ENCODE assay signal across 13 cellular contexts in genomic region chr3:73955671-73956070, GRCh38.
DNase-seq lines count a peak whose midpoint lies in the region; ATAC-seq and TF ChIP-seq lines count a peak whose summit lies in the region.
"Had no signal": no experiment of that assay in that cellular context is flagged by ENCODE, and none has a peak within 500 bp of the region (broad histone marks: within the 10 kb centered on the region; RNA-seq: fewer than 3 reads in every experiment).

No MANE protein-coding gene starts in this region.

- ATAC-seq in T-helper 17 cell = no peak
- ATAC-seq: CD8-positive, alpha-beta T cell; PC-3 had no signal

- H3F3A ChIP-seq in neural progenitor cell (ENCODE audit: low read depth) = no peaks in the 10 kb centered on the region

- WGBS in sigmoid colon, 2 donors = 21 to 78% methylated on average over 1 of the region's 1 CpG

- H3K9me3 ChIP-seq in sigmoid colon (peaks cover 0 to 2% (median 0%) of the 10 kb centered on the region in 4 donors), T-helper 17 cell (ENCODE audit: control insufficient read depth, low read length, poor library complexity, severe bottlenecking) (no peaks in the 10 kb centered on the region), neural progenitor cell (ENCODE audit: low read depth) (no peaks in the 10 kb centered on the region)

- H3K36me3 Mint-ChIP-seq in T-helper 17 cell (ENCODE audit: low read depth) = no peaks in the 10 kb centered on the region
- H3K36me3 Mint-ChIP-seq in neural progenitor cell = no peaks in the 10 kb centered on the region
- H3K36me3 Mint-ChIP-seq: CD8-positive, alpha-beta T cell had no signal

- H3K36me3 ChIP-seq in sigmoid colon (no peaks in the 10 kb centered on the region), neural progenitor cell (no peaks in the 10 kb centered on the region)

- H3K9ac ChIP-seq in neural progenitor cell = no peak overlapping the region

- no peak overlapping the region for H3K27ac ChIP-seq in sigmoid colon
- H3K27ac ChIP-seq in neural progenitor cell = no peak overlapping the region

- H3K79me2 ChIP-seq in neural progenitor cell (ENCODE audit: low read depth) = no peaks in the 10 kb centered on the region

- TF ChIP-seq EP300 in sigmoid colon (IDR thresholded peaks at IDR 0.05) = no peak

- H3K4me3 ChIP-seq in sigmoid colon = no peak overlapping the region
- H3K4me3 ChIP-seq in neural progenitor cell = no peak overlapping the region

- H3K27me3 Mint-ChIP-seq in T-helper 17 cell (no peaks in the 10 kb centered on the region), neural progenitor cell (ENCODE audit: insufficient read depth, low read depth) (no peaks in the 10 kb centered on the region)

- no peaks in the 10 kb centered on the region for H3K27me3 ChIP-seq in sigmoid colon
- H3K27me3 ChIP-seq in neural progenitor cell = no peaks in the 10 kb centered on the region

- H3K4me3 Mint-ChIP-seq in T-helper 17 cell = no peak overlapping the region
- no peak overlapping the region for H3K4me3 Mint-ChIP-seq in neural progenitor cell
- H3K4me3 Mint-ChIP-seq: CD8-positive, alpha-beta T cell; H9 had no signal

- TF ChIP-seq POLR2A in sigmoid colon (IDR thresholded peaks at IDR 0.05) = no peak

- DNase-seq in NCI-H1105 treated with DMSO at 0.1 percent for 48 hours (lab: John Stamatoyannopoulos, UW) (peak; percentile 87), NCI-H2081 treated with DMSO at 0.1 percent for 48 hours (lab: John Stamatoyannopoulos, UW) (peak; percentile 95), NCI-H748 treated with DMSO at 0.1 percent for 48 hours (lab: John Stamatoyannopoulos, UW) (peak; percentile 96), sigmoid colon (no peak), NCI-H2107 treated with DMSO at 0.1 percent for 48 hours (lab: John Stamatoyannopoulos, UW; ENCODE audit: unreplicated experiment) (no peak), T-helper 17 cell (no peak), neural progenitor cell (ENCODE audit: low spot score) (no peak)
- DNase-seq: CD8-positive, alpha-beta T cell; H9; NCI-H2029; NCI-H510A; PC-3; T-helper 9 cell had no signal

- no peaks in the 10 kb centered on the region for H4K20me1 ChIP-seq in neural progenitor cell (ENCODE audit: low read depth)

- no peaks in the 10 kb centered on the region for H3K9me3 Mint-ChIP-seq in neural progenitor cell
- H3K9me3 Mint-ChIP-seq: H9 had no signal

- H3K27ac Mint-ChIP-seq in T-helper 17 cell = no peak overlapping the region
- no peak overlapping the region for H3K27ac Mint-ChIP-seq in neural progenitor cell
- H3K27ac Mint-ChIP-seq: CD8-positive, alpha-beta T cell; H9 had no signal

- no peak overlapping the region for H3K4me2 ChIP-seq in neural progenitor cell

- TF ChIP-seq CTCF in sigmoid colon (IDR thresholded peaks at IDR 0.05) (no peak), neural progenitor cell (IDR thresholded peaks at IDR 0.05) (no peak)

- H2AFZ ChIP-seq in neural progenitor cell (replicated peaks) = no peak overlapping the region

- H3K4me1 ChIP-seq in sigmoid colon (no peaks in the 10 kb centered on the region), neural progenitor cell (peaks cover 24% of the 10 kb centered on the region)

- intact Hi-C loops in sigmoid colon (cut with DNase I) = no loop called here

- H3K4me1 Mint-ChIP-seq in T-helper 17 cell (no peaks in the 10 kb centered on the region), neural progenitor cell (peaks cover 17% of the 10 kb centered on the region)

Comparison
In these comparisons a context has a peak if more than half of its experiments do, and no peak if none do; other contexts are left out.
1. DNase-seq: peak in NCI-H1105 treated with DMSO at 0.1 percent for 48 hours (single experiment), NCI-H2081 treated with DMSO at 0.1 percent for 48 hours (single experiment) and NCI-H748 treated with DMSO at 0.1 percent for 48 hours (single experiment); none in sigmoid colon (single experiment), NCI-H2107 treated with DMSO at 0.1 percent for 48 hours (single experiment), T-helper 17 cell (0 of 3) and neural progenitor cell (single experiment).